In genomic region chr4:32145987-32146386, GRCh38 we compare ENCODE assay signal across 30 cellular contexts.
A peak's percentile ranks its signal among the peaks of the same experiment; 100 is the strongest.
DNase-seq lines count a peak whose midpoint lies in the region; ATAC-seq, FAIRE-seq and TF ChIP-seq lines count a peak whose summit lies in the region.
"Had no signal": no experiment of that assay in that cellular context is flagged by ENCODE, and none has a peak within 500 bp of the region (broad histone marks: within the 10 kb centered on the region; RNA-seq: fewer than 3 reads in every experiment).

No MANE protein-coding gene starts in this region.

- H3K27me3 Mint-ChIP-seq in GM23338 (ENCODE audit: insufficient read depth, low read depth, poor library complexity) (no peaks in the 10 kb centered on the region), endodermal cell (ENCODE audit: insufficient read depth) (no peaks in the 10 kb centered on the region)
- H3K27me3 Mint-ChIP-seq: CD4-positive, alpha-beta T cell; IgD-negative memory B cell had no signal

- peak; percentile 80 for ATAC-seq in GM23338
- ATAC-seq in pancreas = no peak
- no peak for ATAC-seq in omental fat pad (ENCODE audit: low FRiP score)

- H3K9me3 ChIP-seq in SJCRH30 (replicated peaks) (peaks cover 3% of the 10 kb centered on the region; the same call in 1 of the 2 replicates), endodermal cell (ENCODE audit: control insufficient read depth, low read length) (no peaks in the 10 kb centered on the region), pancreas (no peaks in the 10 kb centered on the region)
- H3K9me3 ChIP-seq: BLaER1 treated with 17β-estradiol and CSF1 and Interleukin-3, amounts not matched to agents 10 nM and 100 nM; HAP-1 had no signal

- H3K9me2 ChIP-seq in GM23338 (ENCODE audit: insufficient read depth) = no peaks in the 10 kb centered on the region; the same call in 1 of the 2 replicates

- no peak overlapping the region for H3K4ac ChIP-seq in mesendoderm (ENCODE audit: low read depth, low read length)

- DNase-seq in GM23338 (ENCODE audit: low spot score) (peak; percentile 44), SJCRH30 (no peak), endodermal cell (peak; percentile 69), mesendoderm (peak; percentile 40), NCI-H69 (lab: John Stamatoyannopoulos, UW) (no peak), pancreas (no peak), omental fat pad (ENCODE audit: low spot score) (no peak), SW480 (ENCODE audit: low spot score) (no peak)
- DNase-seq: CD4-positive, alpha-beta T cell; DMS53; NCI-H1092; NCI-H1436; NCI-H187; NCI-H2081 treated with DMSO at 0.1 percent for 48 hours; NCI-H2171; NCI-H226; NCI-H510A treated with DMSO at 0.1 percent for 48 hours; NCI-H748 treated with DMSO at 0.1 percent for 48 hours; NK-92 treated with Interleukin-12 subunit alpha and Interleukin-12 subunit beta, amount 100 ng/mL, for 24 hours; PC-9; Right ventricle myocardium superior; RPMI8226; SW 1271 had no signal

- H3K79me2 ChIP-seq in GM23338 (replicated peaks; ENCODE audit: insufficient read depth) (no peaks in the 10 kb centered on the region), mesendoderm (ENCODE audit: control insufficient read depth, insufficient read depth, low read length) (no peaks in the 10 kb centered on the region)

- H3K23ac ChIP-seq in mesendoderm (ENCODE audit: low read length) = no peak overlapping the region

- peaks cover 10% of the 10 kb centered on the region; the same call in 1 of the 2 replicates for H3K4me1 ChIP-seq in GM23338 (ENCODE audit: insufficient read depth)
- H3K4me1 ChIP-seq in SJCRH30 = peaks cover 23% of the 10 kb centered on the region
- H3K4me1 ChIP-seq in endodermal cell (ENCODE audit: control insufficient read depth, insufficient read depth, low read length) = no peaks in the 10 kb centered on the region
- no peaks in the 10 kb centered on the region for H3K4me1 ChIP-seq in mesendoderm (ENCODE audit: control insufficient read depth, low read depth, low read length)
- no peaks in the 10 kb centered on the region for H3K4me1 ChIP-seq in pancreas
- H3K4me1 ChIP-seq: HAP-1 had no signal

- peaks cover 7% of the 10 kb centered on the region; the same call in 2 of the 3 replicates for H3K4me1 Mint-ChIP-seq in GM23338
- no peaks in the 10 kb centered on the region for H3K4me1 Mint-ChIP-seq in endodermal cell
- H3K4me1 Mint-ChIP-seq: IgD-negative memory B cell had no signal

- H3K36me3 ChIP-seq in GM23338 (ENCODE audit: insufficient read depth) (no peaks in the 10 kb centered on the region), SJCRH30 (no peaks in the 10 kb centered on the region), endodermal cell (ENCODE audit: control insufficient read depth, insufficient read depth, low read length) (no peaks in the 10 kb centered on the region), mesendoderm (ENCODE audit: control insufficient read depth, insufficient read depth, low read length) (no peaks in the 10 kb centered on the region), pancreas (no peaks in the 10 kb centered on the region)
- H3K36me3 ChIP-seq: BLaER1 treated with 17β-estradiol and CSF1 and Interleukin-3, amounts not matched to agents 10 nM and 100 nM; HAP-1 had no signal

- no peaks in the 10 kb centered on the region for H3K9me3 Mint-ChIP-seq in GM23338
- H3K9me3 Mint-ChIP-seq in endodermal cell = peaks cover 3% of the 10 kb centered on the region

- H3K4me3 Mint-ChIP-seq in GM23338 (no peak overlapping the region), endodermal cell (no peak overlapping the region)
- H3K4me3 Mint-ChIP-seq: CD4-positive, alpha-beta T cell; IgD-negative memory B cell had no signal

- TF ChIP-seq CTCF in GM23338 (conservative IDR thresholded peaks at IDR 0.05; ENCODE audit: low read depth in 2 of 2) = peak; percentile 55 to 71
- TF ChIP-seq CTCF in endodermal cell (conservative IDR thresholded peaks at IDR 0.05) = peak; percentile 79
- TF ChIP-seq CTCF in pancreas (IDR thresholded peaks at IDR 0.05) = no peak
- no peak for TF ChIP-seq CTCF in omental fat pad (IDR thresholded peaks at IDR 0.05)

- WGBS in endodermal cell (ENCODE audit: insufficient coverage in 1 of 2, insufficient read length in 1 of 2), 2 experiments = 70 to 85% methylated on average over 3 to 5 of the region's 5 CpGs
- no CpG with 5 or more reads among the region's 5 CpGs for WGBS in mesendoderm (ENCODE audit: extremely low coverage, insufficient coverage, low lambda C conversion rate)
- 72 to 74% methylated on average over 5 of the region's 5 CpGs for WGBS in pancreas, 2 donors

- H3K4me2 ChIP-seq in GM23338 = no peak overlapping the region
- H3K4me2 ChIP-seq in mesendoderm (ENCODE audit: low read length) = no peak overlapping the region
- H3K4me2 ChIP-seq: BLaER1 treated with 17β-estradiol and CSF1 and Interleukin-3, amounts not matched to agents 10 nM and 100 nM; PC-9 had no signal

- H4K5ac ChIP-seq in mesendoderm (ENCODE audit: low read length) = no peak overlapping the region

- no peak overlapping the region for H2BK120ac ChIP-seq in mesendoderm (ENCODE audit: low read depth, low read length)

- no peak overlapping the region for H3K4me3 ChIP-seq in GM23338
- no peak overlapping the region for H3K4me3 ChIP-seq in SJCRH30
- no peak overlapping the region for H3K4me3 ChIP-seq in endodermal cell (ENCODE audit: low read length)
- no peak overlapping the region for H3K4me3 ChIP-seq in mesendoderm (ENCODE audit: low read length)
- no peak overlapping the region for H3K4me3 ChIP-seq in pancreas
- H3K4me3 ChIP-seq: BLaER1 treated with 17β-estradiol and CSF1 and Interleukin-3, amounts not matched to agents 10 nM and 100 nM; HAP-1; PC-9; SK-N-MC had no signal

- no peak overlapping the region for H4K8ac ChIP-seq in mesendoderm (ENCODE audit: low read depth, low read length)

- H3K9ac ChIP-seq in endodermal cell (ENCODE audit: extremely low read depth, low read length, poor library complexity, severe bottlenecking) (no peak overlapping the region), mesendoderm (ENCODE audit: low read length) (no peak overlapping the region)
- H3K9ac ChIP-seq: BLaER1 treated with 17β-estradiol and CSF1 and Interleukin-3, amounts not matched to agents 10 nM and 100 nM had no signal

- no peak overlapping the region for H2AK5ac ChIP-seq in mesendoderm (ENCODE audit: low read length)

- no peaks in the 10 kb centered on the region; the same call in 2 of the 3 replicates for H3K36me3 Mint-ChIP-seq in GM23338 (ENCODE audit: low read depth)
- no peaks in the 10 kb centered on the region for H3K36me3 Mint-ChIP-seq in endodermal cell (ENCODE audit: low read depth)
- H3K36me3 Mint-ChIP-seq: IgD-negative memory B cell had no signal

- no peak overlapping the region for H2BK15ac ChIP-seq in mesendoderm (replicated peaks; ENCODE audit: low read depth)

- H2AFZ ChIP-seq in GM23338 = peak overlapping the region; percentile 64; the same call in 1 of the 2 replicates
- H2AFZ ChIP-seq: PC-9 had no signal

- H3K79me1 ChIP-seq in mesendoderm (ENCODE audit: low read length) = no peaks in the 10 kb centered on the region

- no peaks in the 10 kb centered on the region for H3F3A ChIP-seq in GM23338 (replicated peaks; ENCODE audit: low read depth)

- intact Hi-C loops in pancreas (cut with DNase I) = no loop called here

- no peak overlapping the region for H3K18ac ChIP-seq in mesendoderm (ENCODE audit: low read length)

- no peak overlapping the region for H3K27ac Mint-ChIP-seq in GM23338
- H3K27ac Mint-ChIP-seq in endodermal cell = no peak overlapping the region
- H3K27ac Mint-ChIP-seq: CD4-positive, alpha-beta T cell; IgD-negative memory B cell had no signal

- H3K56ac ChIP-seq in mesendoderm (ENCODE audit: low read length) = no peak overlapping the region

- H2BK5ac ChIP-seq in mesendoderm (ENCODE audit: low read length) = no peak overlapping the region

- no peak overlapping the region for H3K27ac ChIP-seq in GM23338 (ENCODE audit: low read depth)
- H3K27ac ChIP-seq in SJCRH30 = peak overlapping the region; percentile 83; the same call in 1 of the 2 replicates
- H3K27ac ChIP-seq in endodermal cell (ENCODE audit: low read depth, low read length) = no peak overlapping the region
- no peak overlapping the region for H3K27ac ChIP-seq in mesendoderm (ENCODE audit: low read depth, low read length)
- H3K27ac ChIP-seq in pancreas = no peak overlapping the region
- H3K27ac ChIP-seq: BLaER1 treated with 17β-estradiol and CSF1 and Interleukin-3, amounts not matched to agents 10 nM and 100 nM; HL-60; PC-9; SK-N-MC had no signal

- FAIRE-seq in pancreas (lab: Jason Lieb, UNC) = no peak
- FAIRE-seq: D721Med, GM18507 had no signal

- no peaks in the 10 kb centered on the region for H4K20me1 ChIP-seq in GM23338 (replicated peaks; ENCODE audit: insufficient read depth)
- H4K20me1 ChIP-seq: BLaER1 treated with 17β-estradiol and CSF1 and Interleukin-3, amounts not matched to agents 10 nM and 100 nM had no signal

- H3K27me3 ChIP-seq in GM23338 (ENCODE audit: insufficient read depth) = no peaks in the 10 kb centered on the region
- no peaks in the 10 kb centered on the region for H3K27me3 ChIP-seq in SJCRH30
- H3K27me3 ChIP-seq in endodermal cell (ENCODE audit: control insufficient read depth, insufficient read depth, low read length, poor library complexity, severe bottlenecking) = no peaks in the 10 kb centered on the region
- H3K27me3 ChIP-seq in mesendoderm (ENCODE audit: insufficient read depth, low read length, poor library complexity) = no peaks in the 10 kb centered on the region
- H3K27me3 ChIP-seq in pancreas = no peaks in the 10 kb centered on the region
- H3K27me3 ChIP-seq: BLaER1 treated with 17β-estradiol and CSF1 and Interleukin-3, amounts not matched to agents 10 nM and 100 nM had no signal

TF ChIP-seq in GM23338, 12 proteins besides CTCF, POLR2A, EP300 and RAD21:
- no peak for TF ChIP-seq ZNF331 (CRISPR knock-in tag; IDR thresholded peaks at IDR 0.05; ENCODE audit: low read depth)
- no peak for TF ChIP-seq NANOG (IDR thresholded peaks at IDR 0.05; ENCODE audit: borderline replicate concordance)

Comparison
In these comparisons a context has a peak if more than half of its experiments do, and no peak if none do; other contexts are left out.
1. DNase-seq: peak in GM23338 (single experiment), endodermal cell (single experiment) and mesendoderm (single experiment); none in SJCRH30 (0 of 2), NCI-H69 (single experiment), pancreas (0 of 6), omental fat pad (single experiment) and SW480 (single experiment).
2. CTCF ChIP-seq: peak in GM23338 (2 of 2) and endodermal cell (single experiment); none in pancreas (0 of 4) and omental fat pad (0 of 3).